Comparison of ENCODE assay signal across 8 cellular contexts in genomic region chr9:130713286-130713975, GRCh38. TPM values are rescaled to one million over a fixed set of nuclear protein-coding genes. Genes with fewer than 3 reads are reported as not detected.
DNase-seq lines count a peak whose midpoint lies in the region; TF ChIP-seq lines count a peak whose summit lies in the region.

No MANE protein-coding gene starts in this region.

- H3K4me3 ChIP-seq in BLaER1 treated with 17β-estradiol and CSF1 and Interleukin-3, amounts not matched to agents 10 nM and 100 nM = peak overlapping the region; percentile 85 to 99 (median 94)
- H3K4me3 ChIP-seq in fibroblast of the aortic adventitia (ENCODE audit: low read depth, low read length) = peak overlapping the region; percentile 83
- peak overlapping the region; percentile 78 to 91 for H3K4me3 ChIP-seq in neuronal stem cell (ENCODE audit: low read length in 2 of 2)

- H2BK120ac ChIP-seq in neuronal stem cell (ENCODE audit: low read depth, low read length) = peak overlapping the region; percentile 81

- no peak overlapping the region for H4K91ac ChIP-seq in neuronal stem cell (ENCODE audit: low read depth, low read length, poor library complexity)

- H3K4me3 Mint-ChIP-seq in activated CD4-positive, alpha-beta memory T cell treated with anti-CD3 and anti-CD28 coated beads for 36 hours = peak overlapping the region; percentile 89

- POLR2A ChIA-PET in activated CD4-positive, alpha-beta memory T cell treated with anti-CD3 and anti-CD28 coated beads for 36 hours (lab: Charles Lee) = interaction anchor here (0.6 to 1.4 kb wide), 2 partner anchors 20 to 535 kb away, joined by 3 to 5 read pairs; partner anchors contain the start of gene EXOSC2

- no peak for TF ChIP-seq CTCF in fibroblast of the aortic adventitia (IDR thresholded peaks at IDR 0.05; ENCODE audit: insufficient read depth, low read length)

- H2AK5ac ChIP-seq in neuronal stem cell (ENCODE audit: low read depth, low read length) = peak overlapping the region; percentile 56

- H4K20me1 ChIP-seq in BLaER1 treated with 17β-estradiol and CSF1 and Interleukin-3, amounts not matched to agents 10 nM and 100 nM = peaks cover 10 to 48% (median 29%) of the 10 kb centered on the region in 11 experiments; a peak in 16 of 22 replicates

- WGBS in neuronal stem cell (ENCODE audit: extremely low coverage in 2 of 2, insufficient read length in 2 of 2, insufficient replicate concordance in 1 of 2), 2 donors = no CpG with 5 or more reads among the region's 37 CpGs

- H3K4ac ChIP-seq in neuronal stem cell (ENCODE audit: low read length) = no peak overlapping the region

- no peaks in the 10 kb centered on the region for H3K9me3 ChIP-seq in BLaER1 treated with 17β-estradiol and CSF1 and Interleukin-3, amounts not matched to agents 10 nM and 100 nM (replicated peaks in 1 of 11)
- no peaks in the 10 kb centered on the region for H3K9me3 ChIP-seq in neuronal stem cell (replicated peaks in 1 of 2; ENCODE audit: control insufficient read depth in 2 of 2, insufficient read depth in 1 of 2, low read depth in 1 of 2, low read length in 2 of 2)

- H3K9ac ChIP-seq in BLaER1 treated with 17β-estradiol and CSF1 and Interleukin-3, amounts not matched to agents 10 nM and 100 nM = peak overlapping the region; percentile 91 to 99 (median 97)
- H3K9ac ChIP-seq in neuronal stem cell (ENCODE audit: low read depth, low read length, poor library complexity) = peak overlapping the region; percentile 92

- H3K23ac ChIP-seq in neuronal stem cell (ENCODE audit: low read depth, low read length, poor library complexity) = peak overlapping the region; percentile 80

- H3K27me3 ChIP-seq in BLaER1 treated with 17β-estradiol and CSF1 and Interleukin-3, amounts not matched to agents 10 nM and 100 nM = no peaks in the 10 kb centered on the region
- no peaks in the 10 kb centered on the region for H3K27me3 ChIP-seq in neuronal stem cell (ENCODE audit: control insufficient read depth in 3 of 3, insufficient read depth in 3 of 3, low read depth in 1 of 3, low read length in 3 of 3)

- H3K4me2 ChIP-seq in BLaER1 treated with 17β-estradiol and CSF1 and Interleukin-3, amounts not matched to agents 10 nM and 100 nM = peak overlapping the region; percentile 82 to 98 (median 93)
- peak overlapping the region; percentile 61 for H3K4me2 ChIP-seq in neuronal stem cell (ENCODE audit: insufficient read depth, low read length, poor library complexity, severe bottlenecking)

- intact Hi-C loops in activated CD4-positive, alpha-beta memory T cell treated with anti-CD3 and anti-CD28 coated beads for 36 hours (cut with micrococcal nuclease) = loop anchor here (2.0 to 10.0 kb wide), 4 partner anchors 121 to 889 kb away; partner anchors contain the start of genes ABL1 and TOR1A

- H3K36me3 Mint-ChIP-seq in activated CD4-positive, alpha-beta memory T cell treated with anti-CD3 and anti-CD28 coated beads for 36 hours = no peaks in the 10 kb centered on the region

- H3K4me1 Mint-ChIP-seq in activated CD4-positive, alpha-beta memory T cell treated with anti-CD3 and anti-CD28 coated beads for 36 hours (ENCODE audit: low read depth) = peaks cover 33% of the 10 kb centered on the region

- no peak overlapping the region for H2BK15ac ChIP-seq in neuronal stem cell (ENCODE audit: low read length)

- no peaks in the 10 kb centered on the region for H3K9me3 Mint-ChIP-seq in activated CD4-positive, alpha-beta memory T cell treated with anti-CD3 and anti-CD28 coated beads for 36 hours

- peaks cover 0 to 6% (median 0%) of the 10 kb centered on the region in 11 experiments; a peak in 3 of 22 replicates for H3K36me3 ChIP-seq in BLaER1 treated with 17β-estradiol and CSF1 and Interleukin-3, amounts not matched to agents 10 nM and 100 nM
- no peaks in the 10 kb centered on the region for H3K36me3 ChIP-seq in neuronal stem cell (replicated peaks in 1 of 2; ENCODE audit: control insufficient read depth in 2 of 2, insufficient read depth in 2 of 2, low read length in 2 of 2)

- CTCF ChIA-PET in activated CD4-positive, alpha-beta memory T cell treated with anti-CD3 and anti-CD28 coated beads for 36 hours (lab: Charles Lee) = interaction anchor here (3.3 kb wide), 1 partner anchor 12 kb away, joined by 18 read pairs; no protein-coding TSS in a partner anchor

- H2BK5ac ChIP-seq in neuronal stem cell (ENCODE audit: low read length) = peak overlapping the region; percentile 97

- no peak overlapping the region for H2BK12ac ChIP-seq in neuronal stem cell (ENCODE audit: low read length)

- peak overlapping the region; percentile 100 for H3K18ac ChIP-seq in neuronal stem cell (ENCODE audit: low read length)

- peaks cover 30 to 44% (median 37%) of the 10 kb centered on the region in 10 experiments for H3K4me1 ChIP-seq in BLaER1 treated with 17β-estradiol and CSF1 and Interleukin-3, amounts not matched to agents 10 nM and 100 nM
- H3K4me1 ChIP-seq in neuronal stem cell (ENCODE audit: control insufficient read depth in 2 of 2, insufficient read depth in 1 of 2, low read depth in 1 of 2, low read length in 2 of 2) = peaks cover 4 to 11% of the 10 kb centered on the region in 2 donors

- H3K79me1 ChIP-seq in neuronal stem cell (ENCODE audit: low read depth, low read length) = peaks cover 4% of the 10 kb centered on the region

- H3K27ac ChIP-seq in BLaER1 treated with 17β-estradiol and CSF1 and Interleukin-3, amounts not matched to agents 10 nM and 100 nM = peak overlapping the region; percentile 86 to 98 (median 94)
- peak overlapping the region; percentile 99 for H3K27ac ChIP-seq in neuronal stem cell (replicated peaks; ENCODE audit: low read length)

- no peak overlapping the region for H4K8ac ChIP-seq in neuronal stem cell (ENCODE audit: low read depth, low read length)

- DNase-seq in HCEC 1CT (peak; percentile 24), fibroblast of the aortic adventitia (ENCODE audit: low read depth) (peak; percentile 46), neuronal stem cell (ENCODE audit: low spot score) (no peak), SIG-M5 (lab: John Stamatoyannopoulos, UW) (no peak), hepatic stellate cell (ENCODE audit: low spot score) (no peak), GOT3 (lab: John Stamatoyannopoulos, UW) (no peak)
- no peak for DNase-seq in activated CD4-positive, alpha-beta memory T cell treated with anti-CD3 and anti-CD28 coated beads for 36 hours

- no peak overlapping the region for H3K14ac ChIP-seq in neuronal stem cell (ENCODE audit: low read length)

- peak overlapping the region; percentile 95 for H2AFZ ChIP-seq in neuronal stem cell (ENCODE audit: low read length)

- no peaks in the 10 kb centered on the region for H3K27me3 Mint-ChIP-seq in activated CD4-positive, alpha-beta memory T cell treated with anti-CD3 and anti-CD28 coated beads for 36 hours

- H3K27ac Mint-ChIP-seq in activated CD4-positive, alpha-beta memory T cell treated with anti-CD3 and anti-CD28 coated beads for 36 hours = peak overlapping the region; percentile 88

RNA-seq across cellular contexts. Expression of gene EXOSC2, which starts 19.9 kb away (rescaled TPM):
- 10 to 100 TPM; 77.3 to 80.5 TPM for total RNA-seq in activated CD4-positive, alpha-beta memory T cell treated with anti-CD3 and anti-CD28 coated beads for 36 hours
- total RNA-seq in fibroblast of the aortic adventitia (ENCODE audit: low replicate concordance) = 28.2 and 31.5 TPM in 2 replicates
- polyA plus RNA-seq in neuronal stem cell (2013, experiment 1 of 2) = 29.7 TPM
- polyA plus RNA-seq in neuronal stem cell (2013, experiment 2 of 2) = 28.8 TPM

RNA-seq across cellular contexts. Expression of gene PRDM12, which starts 49.0 kb away (rescaled TPM):
- total RNA-seq in activated CD4-positive, alpha-beta memory T cell treated with anti-CD3 and anti-CD28 coated beads for 36 hours = under 1 TPM; 0.07 to 0.12 TPM
- not detected in 2 replicates for total RNA-seq in fibroblast of the aortic adventitia (ENCODE audit: low replicate concordance)
- 0.22 TPM for polyA plus RNA-seq in neuronal stem cell (2013, experiment 1 of 2)
- polyA plus RNA-seq in neuronal stem cell (2013, experiment 2 of 2) = 0.15 TPM

Comparison
In these comparisons a context has a peak if more than half of its experiments do, and no peak if none do; other contexts are left out.
1. DNase-seq: peak in HCEC 1CT (single experiment) and fibroblast of the aortic adventitia (single experiment); none in activated CD4-positive, alpha-beta memory T cell treated with anti-CD3 and anti-CD28 coated beads for 36 hours (single experiment), neuronal stem cell (single experiment), SIG-M5 (single experiment), hepatic stellate cell (single experiment) and GOT3 (single experiment).
2. Peak in every context shown above with its lines, with median percentiles within 50 percentile points of each other: H3K4me3 ChIP-seq.